In the genomic region with DNA sequence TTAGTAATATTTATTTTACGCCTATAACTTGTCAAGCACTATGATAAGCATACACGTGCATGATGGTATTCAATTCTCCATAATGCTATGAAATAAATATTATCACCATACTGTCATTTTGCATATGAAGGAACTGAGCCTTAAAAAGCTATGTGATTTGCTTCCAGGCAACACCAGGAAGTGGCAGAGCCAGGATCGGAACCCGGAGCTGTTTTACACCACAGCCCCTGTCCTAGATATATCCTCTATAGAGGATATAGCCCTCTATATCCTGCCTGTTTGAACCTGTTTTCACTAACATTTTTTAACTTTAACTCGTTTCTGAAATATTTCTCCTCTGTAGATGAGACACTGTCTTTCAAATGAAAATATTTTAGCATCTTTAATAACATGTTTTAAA, we compare ENCODE assay signal across 6 cellular contexts.
"Had no signal": no experiment of that assay in that cellular context is flagged by ENCODE, and none has a peak within 500 bp of the region (broad histone marks: within the 10 kb centered on the region; RNA-seq: fewer than 3 reads in every experiment).

No MANE protein-coding gene starts in this region.

- DNase-seq: H9, HCEC 1CT, KBM-7 had no signal

- H3K4me3 ChIP-seq: GM23338 had no signal

- ATAC-seq: GM23338, HepG2 had no signal

- H3K27ac ChIP-seq: HL-60 had no signal
